In genomic region chr2:148928395-148928794, GRCh38 we compare ENCODE assay signal across 28 cellular contexts. TPM values are rescaled to one million over a fixed set of nuclear protein-coding genes. Genes with fewer than 3 reads are reported as not detected.
DNase-seq lines count a peak whose midpoint lies in the region; ATAC-seq and TF ChIP-seq lines count a peak whose summit lies in the region.
"Had no signal": no experiment of that assay in that cellular context is flagged by ENCODE, and none has a peak within 500 bp of the region (broad histone marks: within the 10 kb centered on the region; RNA-seq: fewer than 3 reads in every experiment).

No MANE protein-coding gene starts in this region.

- TF ChIP-seq POLR2A in gastrocnemius medialis (IDR thresholded peaks at IDR 0.05) = no peak

- no peak overlapping the region for H3K9ac ChIP-seq in Loucy (ENCODE audit: low read depth, low read length, poor library complexity, severe bottlenecking)

- H3K4me3 ChIP-seq in Loucy (ENCODE audit: low read length, poor library complexity, severe bottlenecking) (no peak overlapping the region), gastrocnemius medialis (no peak overlapping the region)
- H3K4me3 ChIP-seq: adrenal gland, breast epithelium, ovary, sigmoid colon had no signal

- H4K20me1 ChIP-seq in Loucy (ENCODE audit: insufficient read depth, low read length, poor library complexity, severe bottlenecking) = no peaks in the 10 kb centered on the region

- no peak overlapping the region for H3K4me2 ChIP-seq in Loucy (ENCODE audit: low read depth, low read length, poor library complexity, severe bottlenecking)

- no peaks in the 10 kb centered on the region for H3K36me3 ChIP-seq in Loucy (ENCODE audit: insufficient read depth, low read length)
- H3K36me3 ChIP-seq in gastrocnemius medialis = no peaks in the 10 kb centered on the region
- H3K36me3 ChIP-seq: adrenal gland, breast epithelium, ovary, sigmoid colon had no signal

- TF ChIP-seq CTCF in Loucy (conservative IDR thresholded peaks at IDR 0.05; ENCODE audit: low read length) = no peak
- TF ChIP-seq CTCF in progenitor cell of endocrine pancreas (IDR thresholded peaks at IDR 0.05; ENCODE audit: unreplicated experiment) = no peak
- TF ChIP-seq CTCF in gastrocnemius medialis (IDR thresholded peaks at IDR 0.05 in 4 of 5, conservative IDR thresholded peaks at IDR 0.05 in 1 of 5) = no peak

- peaks cover 7% of the 10 kb centered on the region for H3K36me3 Mint-ChIP-seq in progenitor cell of endocrine pancreas (ENCODE audit: insufficient read depth)
- H3K36me3 Mint-ChIP-seq: CD4-positive, CD25-positive, alpha-beta regulatory T cell; mesothelial cell of epicardium; natural killer cell had no signal

- H3K9me2 ChIP-seq in Loucy (replicated peaks; ENCODE audit: low read depth, low read length) = no peaks in the 10 kb centered on the region

- H3K4me1 Mint-ChIP-seq in progenitor cell of endocrine pancreas (ENCODE audit: low read depth) = peaks cover 34% of the 10 kb centered on the region

- peak overlapping the region; percentile 54; the same call in 1 of the 2 replicates for H2AFZ ChIP-seq in Loucy (ENCODE audit: low read length)

- no peaks in the 10 kb centered on the region for H3K79me2 ChIP-seq in Loucy (ENCODE audit: insufficient read depth, low read length)

- H3K9me3 ChIP-seq in Loucy (ENCODE audit: insufficient read depth, low read depth, low read length) (no peaks in the 10 kb centered on the region), gastrocnemius medialis (no peaks in the 10 kb centered on the region)
- H3K9me3 ChIP-seq: adrenal gland, breast epithelium, ovary, sigmoid colon had no signal

- intact Hi-C loops in gastrocnemius medialis (cut with DNase I; ENCODE audit: low total_unique reads) = no loop called here

- no peaks in the 10 kb centered on the region for H3F3A ChIP-seq in Loucy (ENCODE audit: low read depth)

- DNase-seq in NCI-H1930 (lab: John Stamatoyannopoulos, UW) = peak; percentile 44 to 60
- DNase-seq in progenitor cell of endocrine pancreas (ENCODE audit: low spot score, unreplicated experiment) = no peak
- DNase-seq in DMS53 treated with DMSO at 0.1 percent for 48 hours (lab: John Stamatoyannopoulos, UW; ENCODE audit: unreplicated experiment) = no peak
- no peak for DNase-seq in gastrocnemius medialis
- DNase-seq: activated B cell treated with CpG ODN at 0.5 μM for 24 hours; activated naive CD4-positive, alpha-beta T cell; activated T-cell treated with anti-CD3 and anti-CD28 coated beads, Interleukin-2, amount 50 U/mL, for 24 hours; adrenal gland; CD4-positive, CD25-positive, alpha-beta regulatory T cell; cortex of kidney; DMS 273 treated with DMSO at 0.1 percent for 48 hours; GF-D8; H9; MM.1S; natural killer cell; NCI-H187 treated with DMSO at 0.1 percent for 48 hours; NCI-H510A treated with DMSO at 0.1 percent for 48 hours; ovary; RPMI8226; sigmoid colon; T1000 had no signal

- H3K9me3 Mint-ChIP-seq in progenitor cell of endocrine pancreas (ENCODE audit: low read depth) = no peaks in the 10 kb centered on the region
- H3K9me3 Mint-ChIP-seq: activated B cell treated with CpG ODN at 0.5 μM for 24 hours; activated T-cell treated with anti-CD3 and anti-CD28 coated beads, Interleukin-2, amount 50 U/mL, for 24 hours; CD4-positive, CD25-positive, alpha-beta regulatory T cell; H9; mesothelial cell of epicardium; natural killer cell had no signal

- H3K27me3 ChIP-seq in Loucy (ENCODE audit: insufficient read depth, low read length, poor library complexity, severe bottlenecking) (no peaks in the 10 kb centered on the region), gastrocnemius medialis (no peaks in the 10 kb centered on the region)
- H3K27me3 ChIP-seq: adrenal gland, breast epithelium, ovary, sigmoid colon had no signal

- in situ Hi-C loops in gastrocnemius medialis (cut with MboI; ENCODE audit: low sequenced_read_pairs in 4 of 4) = no loop called here

- H3K27me3 Mint-ChIP-seq in progenitor cell of endocrine pancreas = no peaks in the 10 kb centered on the region
- H3K27me3 Mint-ChIP-seq: activated B cell treated with CpG ODN at 0.5 μM for 24 hours; activated T-cell treated with anti-CD3 and anti-CD28 coated beads, Interleukin-2, amount 50 U/mL, for 24 hours; CD4-positive, CD25-positive, alpha-beta regulatory T cell had no signal

- ATAC-seq in HG02678 (IDR thresholded peaks at IDR 0.05; ENCODE audit: unreplicated experiment) = no peak
- no peak for ATAC-seq in gastrocnemius medialis
- ATAC-seq: left lobe of liver, natural killer cell, SK-N-SH treated with all-trans-retinoic acid at 6 μM for 48 hours had no signal

- H3K4me3 Mint-ChIP-seq in progenitor cell of endocrine pancreas (ENCODE audit: low read depth) = no peak overlapping the region
- H3K4me3 Mint-ChIP-seq: activated B cell treated with CpG ODN at 0.5 μM for 24 hours; activated T-cell treated with anti-CD3 and anti-CD28 coated beads, Interleukin-2, amount 50 U/mL, for 24 hours; mesothelial cell of epicardium; natural killer cell had no signal

- H3K4me1 ChIP-seq in Loucy (ENCODE audit: insufficient read depth, low read length, poor library complexity, severe bottlenecking) (no peaks in the 10 kb centered on the region), gastrocnemius medialis (no peaks in the 10 kb centered on the region)
- H3K4me1 ChIP-seq: adrenal gland, breast epithelium, sigmoid colon had no signal

- peak overlapping the region; percentile 33 for H3K27ac Mint-ChIP-seq in progenitor cell of endocrine pancreas
- H3K27ac Mint-ChIP-seq: activated B cell treated with CpG ODN at 0.5 μM for 24 hours; activated T-cell treated with anti-CD3 and anti-CD28 coated beads, Interleukin-2, amount 50 U/mL, for 24 hours; mesothelial cell of epicardium had no signal

- H3K27ac ChIP-seq in cingulate gyrus (ENCODE audit: low read depth, low read length) = peak overlapping the region; percentile 96
- no peak overlapping the region for H3K27ac ChIP-seq in gastrocnemius medialis
- H3K27ac ChIP-seq: adrenal gland, breast epithelium, ovary, sigmoid colon had no signal

RNA-seq across cellular contexts. Expression of gene KIF5C, which starts 53.4 kb away (rescaled TPM):
- total RNA-seq in progenitor cell of endocrine pancreas (26.8 and 27.3 TPM in 2 replicates), gastrocnemius medialis (1 to 10 TPM in 3 of 4 donors, under 1 TPM in 1; 0.51 to 2.8 (median 2.0) TPM)

Comparison
In these comparisons a context has a peak if more than half of its experiments do, and no peak if none do; other contexts are left out.
1. DNase-seq: peak in NCI-H1930 (2 of 2); none in progenitor cell of endocrine pancreas (single experiment), DMS53 treated with DMSO at 0.1 percent for 48 hours (single experiment) and gastrocnemius medialis (0 of 2).